In the genomic region with DNA sequence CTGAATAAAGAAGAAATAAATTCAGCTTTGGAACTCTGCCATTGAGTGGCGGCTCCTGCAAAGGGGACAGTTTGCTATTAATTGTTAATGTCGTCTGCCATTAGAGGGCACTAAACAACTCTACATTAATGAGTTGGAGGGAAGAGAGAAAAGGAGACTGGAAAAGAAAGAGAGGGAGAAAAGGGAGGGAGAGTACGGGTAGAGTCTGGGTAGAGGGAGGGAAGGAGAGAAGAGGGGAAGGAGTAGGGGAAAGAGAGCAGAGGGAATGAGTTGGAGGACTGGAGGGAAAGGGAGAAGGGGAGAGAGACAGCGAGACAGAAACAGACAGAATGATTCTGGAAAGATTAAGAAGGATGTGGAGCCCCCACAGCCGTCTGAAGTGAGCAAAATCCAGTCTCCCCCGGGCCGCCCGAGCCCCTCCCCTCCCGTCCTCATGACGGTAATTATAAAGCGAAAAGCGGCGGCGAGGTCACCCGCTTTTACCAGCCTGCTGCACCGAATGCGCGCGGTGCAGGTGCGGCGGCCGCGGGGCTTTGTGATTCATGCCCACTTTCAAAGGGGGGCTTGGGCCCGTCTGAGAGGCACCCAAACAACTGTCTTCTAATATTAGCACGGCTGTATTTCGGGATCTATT, we compare ENCODE assay signal across 1 cellular context.
TF ChIP-seq lines count a peak whose summit lies in the region.

No MANE protein-coding gene starts in this region.

TF ChIP-seq in K562, 482 proteins besides CTCF, POLR2A, EP300 and RAD21 (continued from another document and continues in another):
- TF ChIP-seq, protein P1, sequence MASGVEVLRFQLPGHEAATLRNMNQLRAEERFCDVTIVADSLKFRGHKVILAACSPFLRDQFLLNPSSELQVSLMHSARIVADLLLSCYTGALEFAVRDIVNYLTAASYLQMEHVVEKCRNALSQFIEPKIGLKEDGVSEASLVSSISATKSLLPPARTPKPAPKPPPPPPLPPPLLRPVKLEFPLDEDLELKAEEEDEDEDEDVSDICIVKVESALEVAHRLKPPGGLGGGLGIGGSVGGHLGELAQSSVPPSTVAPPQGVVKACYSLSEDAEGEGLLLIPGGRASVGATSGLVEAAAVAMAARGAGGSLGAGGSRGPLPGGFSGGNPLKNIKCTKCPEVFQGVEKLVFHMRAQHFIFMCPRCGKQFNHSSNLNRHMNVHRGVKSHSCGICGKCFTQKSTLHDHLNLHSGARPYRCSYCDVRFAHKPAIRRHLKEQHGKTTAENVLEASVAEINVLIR (CRISPR knock-in tag; IDR thresholded peaks at IDR 0.05), result no peak
- 0 out of 2 replicates have a peak, but pooled peaks have one; percentile 82 for TF ChIP-seq LARP7 (IDR thresholded peaks at IDR 0.05)
- TF ChIP-seq NBN (IDR thresholded peaks at IDR 0.05; ENCODE audit: low read depth), result peak; percentile 62; the same call in 1 of the 2 replicates
- no peak for TF ChIP-seq SIX5 (IDR thresholded peaks at IDR 0.05; ENCODE audit: borderline replicate concordance in 1 of 2, insufficient read depth in 1 of 2, low read depth in 1 of 2, low read length in 2 of 2)
- TF ChIP-seq TAF1 (IDR thresholded peaks at IDR 0.05; ENCODE audit: control insufficient read depth, extremely low read depth, insufficient read depth, low read length, severe bottlenecking), result no peak
- TF ChIP-seq NFYB (IDR thresholded peaks at IDR 0.05; ENCODE audit: extremely low read depth, insufficient read length), result no peak
- peak; percentile 78 for TF ChIP-seq ZNF512 (tag; IDR thresholded peaks at IDR 0.05)
- TF ChIP-seq, protein P2, sequence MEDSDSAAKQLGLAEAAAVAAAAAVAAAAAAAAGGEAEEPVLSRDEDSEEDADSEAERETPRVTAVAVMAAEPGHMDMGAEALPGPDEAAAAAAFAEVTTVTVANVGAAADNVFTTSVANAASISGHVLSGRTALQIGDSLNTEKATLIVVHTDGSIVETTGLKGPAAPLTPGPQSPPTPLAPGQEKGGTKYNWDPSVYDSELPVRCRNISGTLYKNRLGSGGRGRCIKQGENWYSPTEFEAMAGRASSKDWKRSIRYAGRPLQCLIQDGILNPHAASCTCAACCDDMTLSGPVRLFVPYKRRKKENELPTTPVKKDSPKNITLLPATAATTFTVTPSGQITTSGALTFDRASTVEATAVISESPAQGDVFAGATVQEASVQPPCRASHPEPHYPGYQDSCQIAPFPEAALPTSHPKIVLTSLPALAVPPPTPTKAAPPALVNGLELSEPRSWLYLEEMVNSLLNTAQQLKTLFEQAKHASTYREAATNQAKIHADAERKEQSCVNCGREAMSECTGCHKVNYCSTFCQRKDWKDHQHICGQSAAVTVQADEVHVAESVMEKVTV (CRISPR knock-in tag; IDR thresholded peaks at IDR 0.05), result peak; percentile 64
- 0 out of 2 replicates have a peak, but pooled peaks have one; percentile 33 for TF ChIP-seq EHMT2 (IDR thresholded peaks at IDR 0.05)
- TF ChIP-seq ZNF12 (CRISPR knock-in tag; IDR thresholded peaks at IDR 0.05), result no peak
- no peak for TF ChIP-seq ZNF717 (CRISPR knock-in tag; IDR thresholded peaks at IDR 0.05)
- 0 out of 4 replicates have a peak, but pooled peaks of 1 of the 2 experiments have one; percentile 15 for TF ChIP-seq FOXK2 (conservative IDR thresholded peaks at IDR 0.05 in 1 of 2, IDR thresholded peaks at IDR 0.05 in 1 of 2; ENCODE audit: low read depth in 2 of 2)
- no peak for TF ChIP-seq ZNF644 (tag; IDR thresholded peaks at IDR 0.05; ENCODE audit: low read depth)
- no peak for TF ChIP-seq SNAPC5 (CRISPR knock-in tag; IDR thresholded peaks at IDR 0.05)
- no peak for TF ChIP-seq PHB (CRISPR knock-in tag; IDR thresholded peaks at IDR 0.05)
- TF ChIP-seq IRF9 (tag; IDR thresholded peaks at IDR 0.05), result no peak
- TF ChIP-seq ATF6 (CRISPR knock-in tag; IDR thresholded peaks at IDR 0.05), result no peak
- no peak for TF ChIP-seq ILF3 (IDR thresholded peaks at IDR 0.05; ENCODE audit: borderline replicate concordance)
- TF ChIP-seq MITF (IDR thresholded peaks at IDR 0.05), result no peak
- TF ChIP-seq ZNF609 (CRISPR knock-in tag; IDR thresholded peaks at IDR 0.05; ENCODE audit: borderline replicate concordance), result no peak
- TF ChIP-seq, protein P3, sequence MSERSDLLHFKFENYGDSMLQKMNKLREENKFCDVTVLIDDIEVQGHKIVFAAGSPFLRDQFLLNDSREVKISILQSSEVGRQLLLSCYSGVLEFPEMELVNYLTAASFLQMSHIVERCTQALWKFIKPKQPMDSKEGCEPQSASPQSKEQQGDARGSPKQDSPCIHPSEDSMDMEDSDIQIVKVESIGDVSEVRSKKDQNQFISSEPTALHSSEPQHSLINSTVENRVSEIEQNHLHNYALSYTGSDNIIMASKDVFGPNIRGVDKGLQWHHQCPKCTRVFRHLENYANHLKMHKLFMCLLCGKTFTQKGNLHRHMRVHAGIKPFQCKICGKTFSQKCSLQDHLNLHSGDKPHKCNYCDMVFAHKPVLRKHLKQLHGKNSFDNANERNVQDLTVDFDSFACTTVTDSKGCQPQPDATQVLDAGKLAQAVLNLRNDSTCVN (CRISPR knock-in tag; IDR thresholded peaks at IDR 0.05), result 0 out of 2 replicates have a peak, but pooled peaks have one; percentile 74
- TF ChIP-seq ZNF79 (CRISPR knock-in tag; IDR thresholded peaks at IDR 0.05; ENCODE audit: low read depth), result no peak
- peak; percentile 78; the same call in 1 of the 2 replicates for TF ChIP-seq OTX1 (CRISPR knock-in tag; IDR thresholded peaks at IDR 0.05)
- TF ChIP-seq IFI16 (CRISPR knock-in tag; IDR thresholded peaks at IDR 0.05), result no peak
- TF ChIP-seq U2AF1 (optimal IDR thresholded peaks at IDR 0.05; ENCODE audit: low read depth, low read length), result no peak
- TF ChIP-seq PRDM10 (IDR thresholded peaks at IDR 0.05; ENCODE audit: partially characterized antibody), result peak; percentile 61
- TF ChIP-seq ZZZ3 (IDR thresholded peaks at IDR 0.05), result no peak
- TF ChIP-seq ARID3A (IDR thresholded peaks at IDR 0.05; ENCODE audit: borderline replicate concordance, low read depth, low read length), result 0 out of 2 replicates have a peak, but pooled peaks have one; percentile 8
